ENCODE assay signal across 8 cellular contexts in the genomic region with DNA sequence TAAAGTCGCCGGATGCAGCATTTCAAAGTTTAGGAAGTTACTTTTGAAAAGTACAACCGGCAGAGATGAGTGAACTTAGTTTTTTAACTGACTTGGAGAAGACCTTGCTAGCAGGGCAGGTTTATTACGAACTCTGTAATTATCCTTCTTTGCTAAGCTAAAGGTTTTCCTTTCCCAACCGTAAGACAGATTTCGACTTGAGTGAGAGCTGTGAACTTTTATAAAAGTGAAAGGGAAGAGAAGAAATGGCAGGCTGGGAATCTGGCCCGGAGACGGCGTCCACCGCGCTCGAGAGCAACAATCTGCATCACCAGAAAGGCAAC. TPM values are rescaled to one million over a fixed set of nuclear protein-coding genes. Genes with fewer than 3 reads are reported as not detected.
DNase-seq lines count a peak whose midpoint lies in the region; ATAC-seq and TF ChIP-seq lines count a peak whose summit lies in the region.

No MANE protein-coding gene starts in this region.

- dilution Hi-C loops in mammary epithelial cell (cut with HindIII; ENCODE audit: low sequenced_read_pairs), result no loop called here

- H3K4me3 Mint-ChIP-seq in CD4-positive, alpha-beta memory T cell, result peak overlapping the region; percentile 82 to 87 (median 84)

- WGBS in mammary epithelial cell (ENCODE audit: low coverage, missing lambda C conversion rate), result 8% methylated on average over 12 of the region's 12 CpGs

- POLR2A ChIA-PET in CD4-positive, alpha-beta memory T cell (lab: Charles Lee; ENCODE audit: partially characterized antibody), result no interaction called here

- no peaks in the 10 kb centered on the region for H3K36me3 ChIP-seq in CD4-positive, alpha-beta memory T cell (ENCODE audit: insufficient read depth, low read length)
- H3K36me3 ChIP-seq in mammary epithelial cell (ENCODE audit: insufficient read depth, low read length) (no peaks in the 10 kb centered on the region), muscle layer of colon (ENCODE audit: insufficient read depth, low read length) (no peaks in the 10 kb centered on the region)

- BruUV-seq in mammary epithelial cell (replicated peaks; lab: Mats Ljungman, UMichigan), result TSS peak; percentile 49

- peak overlapping the region; percentile 18 to 86 (median 62) for H3K27ac Mint-ChIP-seq in CD4-positive, alpha-beta memory T cell

- peaks cover 0 to 4% of the 10 kb centered on the region in 2 donors for H3K36me3 Mint-ChIP-seq in CD4-positive, alpha-beta memory T cell

- intact Hi-C loops in CD4-positive, alpha-beta memory T cell (cut with micrococcal nuclease), result no loop called here
- intact Hi-C loops in mammary epithelial cell (cut with micrococcal nuclease), result loop anchor here (5.0 to 10.0 kb wide), 3 partner anchors 146 to 341 kb away; no protein-coding TSS in a partner anchor

- in situ Hi-C loops in mammary epithelial cell (cut with MboI; ENCODE audit: low sequenced_read_pairs in 2 of 2), result no loop called here

- H3K4me1 ChIP-seq in CD4-positive, alpha-beta memory T cell (ENCODE audit: insufficient read depth, low read length), result peaks cover 11% of the 10 kb centered on the region
- H3K4me1 ChIP-seq in mammary epithelial cell (ENCODE audit: insufficient read depth, low read length) (peaks cover 18% of the 10 kb centered on the region), muscle layer of colon (ENCODE audit: insufficient read depth, low read length) (peaks cover 20% of the 10 kb centered on the region)

- peak overlapping the region; percentile 28 to 58 for H3K4me3 ChIP-seq in CD4-positive, alpha-beta memory T cell (ENCODE audit: low read length in 2 of 2)
- H3K4me3 ChIP-seq in mammary epithelial cell (replicated peaks in 1 of 3; ENCODE audit: insufficient read depth in 1 of 3, low read depth in 2 of 3, low read length in 3 of 3), result peak overlapping the region; percentile 57 to 85 (median 70)
- peak overlapping the region; percentile 8 to 75 for H3K4me3 ChIP-seq in muscle layer of colon (ENCODE audit: low read depth in 1 of 2, low read length in 2 of 2)

- peaks cover 14% of the 10 kb centered on the region for H3K27me3 ChIP-seq in CD4-positive, alpha-beta memory T cell (ENCODE audit: insufficient read depth, low read length)
- H3K27me3 ChIP-seq in mammary epithelial cell (ENCODE audit: insufficient read depth, low read length) (no peaks in the 10 kb centered on the region), muscle layer of colon (ENCODE audit: control insufficient read depth in 1 of 2, insufficient read depth in 2 of 2, low read length in 2 of 2) (no peaks in the 10 kb centered on the region)

- ATAC-seq in HG03095 (IDR thresholded peaks at IDR 0.05; ENCODE audit: unreplicated experiment) (peak; percentile 17), GM21390 (IDR thresholded peaks at IDR 0.05; ENCODE audit: unreplicated experiment) (no peak), GM21723 (IDR thresholded peaks at IDR 0.05; ENCODE audit: unreplicated experiment) (no peak)

- no peak for DNase-seq in CD4-positive, alpha-beta memory T cell
- DNase-seq in mammary epithelial cell, result no peak
- DNase-seq in activated gamma-delta T cell (lab: John Stamatoyannopoulos, UW), result no peak
- DNase-seq in NCI-H2107 (lab: John Stamatoyannopoulos, UW), result no peak

- H3K27me3 Mint-ChIP-seq in CD4-positive, alpha-beta memory T cell, result peaks cover 48 to 51% of the 10 kb centered on the region in 2 donors

- no peaks in the 10 kb centered on the region for H4K20me1 ChIP-seq in mammary epithelial cell (ENCODE audit: insufficient read depth, low read length)

- H3K79me2 ChIP-seq in mammary epithelial cell (ENCODE audit: insufficient read depth, low read length), result peaks cover 43% of the 10 kb centered on the region

- peaks cover 7 to 25% (median 17%) of the 10 kb centered on the region in 4 donors for H3K4me1 Mint-ChIP-seq in CD4-positive, alpha-beta memory T cell

- peak overlapping the region; percentile 86 for H3K4me2 ChIP-seq in mammary epithelial cell (ENCODE audit: insufficient read depth, low read depth, low read length)

- H3K9me3 Mint-ChIP-seq in CD4-positive, alpha-beta memory T cell, result peaks cover 0 to 9% (median 5%) of the 10 kb centered on the region in 8 donors

- no peak for TF ChIP-seq CTCF in mammary epithelial cell (conservative IDR thresholded peaks at IDR 0.05 in 1 of 2, IDR thresholded peaks at IDR 0.05 in 1 of 2; ENCODE audit: extremely low read depth in 1 of 2, insufficient read depth in 1 of 2, low read depth in 1 of 2, low read length in 2 of 2)

- H2AFZ ChIP-seq in mammary epithelial cell (ENCODE audit: low read depth, low read length), result peak overlapping the region; percentile 89

- H3K9ac ChIP-seq in mammary epithelial cell (ENCODE audit: insufficient read depth, low read length) (peak overlapping the region; percentile 71), muscle layer of colon (ENCODE audit: low read length) (peak overlapping the region; percentile 90)

- H3K9me3 ChIP-seq in CD4-positive, alpha-beta memory T cell (ENCODE audit: control insufficient read depth in 1 of 2, low read length in 2 of 2), result no peaks in the 10 kb centered on the region
- H3K9me3 ChIP-seq in mammary epithelial cell (replicated peaks; ENCODE audit: insufficient read depth, low read length) (no peaks in the 10 kb centered on the region), muscle layer of colon (ENCODE audit: low read length) (no peaks in the 10 kb centered on the region)

- CTCF ChIA-PET in CD4-positive, alpha-beta memory T cell (lab: Charles Lee; ENCODE audit: partially characterized antibody), result no interaction called here
- CTCF ChIA-PET in mammary epithelial cell (lab: Charles Lee; ENCODE audit: low non-redundant PET), result interaction anchor here (0.6 kb wide), 1 partner anchor 91 kb away, joined by 4 read pairs; no protein-coding TSS in a partner anchor

- no peak overlapping the region for H3K27ac ChIP-seq in CD4-positive, alpha-beta memory T cell (ENCODE audit: low read depth, low read length)
- peak overlapping the region; percentile 70 for H3K27ac ChIP-seq in mammary epithelial cell (ENCODE audit: insufficient read depth, low read depth, low read length)
- peak overlapping the region; percentile 77 for H3K27ac ChIP-seq in muscle layer of colon (ENCODE audit: low read depth, low read length)

RNA-seq across cellular contexts. Expression of gene TEAD1, which starts 0.7 kb away (rescaled TPM):
- total RNA-seq in CD4-positive, alpha-beta memory T cell, result 1 to 10 TPM in 1 of 2 experiments, under 1 TPM in 1; 0.52 to 1.1 TPM
- under 1 TPM in 1 of 2 donors, not detected in 1; 0.15 TPM for polyA plus RNA-seq in CD4-positive, alpha-beta memory T cell
- total RNA-seq in mammary epithelial cell, result 100 to 1,000 TPM in 1 of 2 donors, 10 to 100 TPM in 1; 93.9 to 107 TPM
- polyA plus RNA-seq in mammary epithelial cell, result 21.3 TPM
- polyA minus RNA-seq in mammary epithelial cell, result 88.8 TPM

Comparison
In these comparisons a context has a peak if more than half of its experiments do, and no peak if none do; other contexts are left out.
1. RNA of gene TEAD1, which starts 0.7 kb away (total RNA-seq): 93.9 to 107 TPM in mammary epithelial cell; 0.52 to 1.1 TPM in CD4-positive, alpha-beta memory T cell; every median in the first group is over 10 times any median in the second.
2. Peak in every context shown above with its lines, with median percentiles within 50 percentile points of each other: H3K4me3 ChIP-seq.